ENCODE assay signal across 11 cellular contexts in the genomic region with DNA sequence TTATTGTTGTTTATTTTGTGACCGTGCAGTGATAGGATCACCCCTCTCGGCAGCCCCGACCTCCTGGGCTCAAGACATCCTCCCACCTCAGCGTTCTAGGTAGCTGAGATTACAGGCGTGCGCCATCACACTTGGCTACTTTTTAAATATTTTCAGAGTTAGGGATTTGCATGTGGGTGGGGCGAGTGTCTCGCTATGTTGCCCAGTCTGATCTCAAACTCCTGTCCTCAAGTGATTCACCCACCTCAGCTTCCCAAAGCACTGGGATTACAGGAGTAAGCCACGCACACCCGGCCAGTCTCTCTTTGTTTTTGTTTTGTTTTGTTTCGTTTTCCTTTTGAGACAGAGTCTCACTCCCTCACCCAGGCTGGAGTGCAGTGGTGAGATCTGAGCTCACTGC. TPM values are rescaled to one million over a fixed set of nuclear protein-coding genes. Genes with fewer than 3 reads are reported as not detected.
DNase-seq lines count a peak whose midpoint lies in the region; ATAC-seq and TF ChIP-seq lines count a peak whose summit lies in the region.
"Had no signal": no experiment of that assay in that cellular context is flagged by ENCODE, and none has a peak within 500 bp of the region (broad histone marks: within the 10 kb centered on the region; RNA-seq: fewer than 3 reads in every experiment).

No MANE protein-coding gene starts in this region.

- TF ChIP-seq CTCF in HEK293 (tag by site-specific recombination; IDR thresholded peaks at IDR 0.05) (no peak), VCaP (conservative IDR thresholded peaks at IDR 0.05) (no peak), natural killer cell (IDR thresholded peaks at IDR 0.05) (no peak)

- H3K9me3 Mint-ChIP-seq in natural killer cell: no peaks in the 10 kb centered on the region

- intact Hi-C loops in natural killer cell (cut with micrococcal nuclease): no loop called here

- H3K4me3 ChIP-seq in HEK293 (ENCODE audit: low read depth, low read length): no peak overlapping the region

- H3K9me3 ChIP-seq in HEK293 (ENCODE audit: control insufficient read depth, insufficient read depth, low read depth, low read length): no peaks in the 10 kb centered on the region
- H3K9me3 ChIP-seq: suprapubic skin had no signal

- ATAC-seq in natural killer cell (no peak), GM19324 (IDR thresholded peaks at IDR 0.05; ENCODE audit: low FRiP score, unreplicated experiment) (no peak)

- CTCF ChIA-PET in HEK293 (lab: Yijun Ruan, JAX): interaction anchor here (1.2 to 1.7 kb wide), 3 partner anchors 10 to 132 kb away, joined by 3 read pairs; no protein-coding TSS in a partner anchor

- H3K36me3 Mint-ChIP-seq in natural killer cell: no peaks in the 10 kb centered on the region

- H3K4me3 Mint-ChIP-seq in natural killer cell: peak overlapping the region; percentile 52

- peaks cover 0 to 3% of the 10 kb centered on the region in 2 donors for H3K27me3 Mint-ChIP-seq in natural killer cell (ENCODE audit: low read depth in 2 of 2)

- H3K27ac ChIP-seq in HEK293 (ENCODE audit: extremely low read depth, low read depth, low read length) (peak overlapping the region; percentile 22; the same call in 1 of the 2 replicates), VCaP (peak overlapping the region; percentile 88)

- H3K4me1 Mint-ChIP-seq in natural killer cell: peaks cover 15 to 17% of the 10 kb centered on the region in 2 donors

- POLR2A ChIA-PET in HEK293 (lab: Yijun Ruan, JAX): interaction anchor here (1.8 to 4.6 kb wide), 4 partner anchors 11 to 80 kb away, joined by 5 to 72 read pairs (median 30); partner anchors contain the start of genes B3GAT3, C11orf98, CSKMT and EEF1G

- peaks cover 0 to 12% of the 10 kb centered on the region in 2 experiments; a peak in 1 of 3 replicates for H3K36me3 ChIP-seq in HEK293 (ENCODE audit: control insufficient read depth in 2 of 2, insufficient read depth in 1 of 2, low read length in 2 of 2)

- H3K4me1 ChIP-seq in HEK293 (ENCODE audit: control insufficient read depth, insufficient read depth, low read length): no peaks in the 10 kb centered on the region

- DNase-seq in natural killer cell: no peak
- no peak for DNase-seq in NCI-H1417 treated with DMSO at 0.1 percent for 48 hours (lab: John Stamatoyannopoulos, UW)
- DNase-seq: DMS79; kidney; NCI-H2171 treated with DMSO at 0.1 percent for 48 hours; occipital lobe; stimulated activated CD4-positive, alpha-beta T cell treated with anti-CD3 and anti-CD28 coated beads, Interleukin-1b, Interleukin-23, amount 100 ng/mL, for 48 hours had no signal

- peak overlapping the region; percentile 98 to 99 for H3K27ac Mint-ChIP-seq in natural killer cell

TF ChIP-seq in HEK293, 187 proteins besides CTCF, POLR2A, EP300 and RAD21:
- TF ChIP-seq ZNF121 (tag by site-specific recombination; IDR thresholded peaks at IDR 0.05) (peak; percentile 77; the same call in 1 of the 2 replicates), ZNF169 (tag by site-specific recombination; IDR thresholded peaks at IDR 0.05) (no peak), ZNF140 (tag by site-specific recombination; IDR thresholded peaks at IDR 0.05) (no peak), ZBTB1 (tag by site-specific recombination; IDR thresholded peaks at IDR 0.05) (no peak)

RNA-seq across cellular contexts. Expression of gene INTS5, which starts 1.2 kb away (rescaled TPM):
- total RNA-seq in natural killer cell: 10 to 100 TPM; 13.9 to 20.3 (median 14.6) TPM

RNA-seq across cellular contexts. Expression of gene GANAB, which starts 7.9 kb away (rescaled TPM):
- 100 to 1,000 TPM; 236 to 275 (median 246) TPM for total RNA-seq in natural killer cell

RNA-seq across cellular contexts. Expression of gene C11orf98, which starts 10.7 kb away (rescaled TPM):
- total RNA-seq in natural killer cell: 10 to 100 TPM; 36.5 to 57.9 (median 39.1) TPM

RNA-seq across cellular contexts. Expression of gene CSKMT, which starts 10.8 kb away (rescaled TPM):
- 10 to 100 TPM; 12.0 to 21.5 (median 13.7) TPM for total RNA-seq in natural killer cell

RNA-seq across cellular contexts. Expression of gene UQCC3, which starts 17.2 kb away (rescaled TPM):
- total RNA-seq in natural killer cell: 1 to 10 TPM; 3.9 to 5.2 (median 4.0) TPM
